Comparison of ENCODE assay signal across 1 cellular context in the genomic region with DNA sequence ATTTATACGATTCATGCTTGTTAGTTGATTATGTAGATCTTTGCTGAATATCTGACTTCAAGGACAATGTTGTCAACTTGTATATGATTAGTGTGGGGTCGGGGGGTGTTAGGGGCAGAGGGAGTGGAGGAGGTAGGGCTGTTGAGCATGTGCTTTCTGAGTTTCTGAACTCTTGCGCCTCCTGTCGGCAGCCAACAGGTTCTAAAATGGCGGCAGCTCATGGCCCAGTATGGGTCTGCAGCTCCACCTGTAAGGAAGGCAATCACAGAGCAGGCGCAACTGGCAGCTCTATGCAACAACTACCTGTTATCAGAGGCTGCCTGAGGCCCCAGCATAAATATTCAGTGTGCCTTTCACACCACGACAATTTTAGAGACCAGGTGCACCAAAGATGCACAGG.
TF ChIP-seq lines count a peak whose summit lies in the region.

No MANE protein-coding gene starts in this region.

TF ChIP-seq in GM23338, 12 proteins besides CTCF, POLR2A, EP300 and RAD21 (continued from another document):
- TF ChIP-seq, protein P1, sequence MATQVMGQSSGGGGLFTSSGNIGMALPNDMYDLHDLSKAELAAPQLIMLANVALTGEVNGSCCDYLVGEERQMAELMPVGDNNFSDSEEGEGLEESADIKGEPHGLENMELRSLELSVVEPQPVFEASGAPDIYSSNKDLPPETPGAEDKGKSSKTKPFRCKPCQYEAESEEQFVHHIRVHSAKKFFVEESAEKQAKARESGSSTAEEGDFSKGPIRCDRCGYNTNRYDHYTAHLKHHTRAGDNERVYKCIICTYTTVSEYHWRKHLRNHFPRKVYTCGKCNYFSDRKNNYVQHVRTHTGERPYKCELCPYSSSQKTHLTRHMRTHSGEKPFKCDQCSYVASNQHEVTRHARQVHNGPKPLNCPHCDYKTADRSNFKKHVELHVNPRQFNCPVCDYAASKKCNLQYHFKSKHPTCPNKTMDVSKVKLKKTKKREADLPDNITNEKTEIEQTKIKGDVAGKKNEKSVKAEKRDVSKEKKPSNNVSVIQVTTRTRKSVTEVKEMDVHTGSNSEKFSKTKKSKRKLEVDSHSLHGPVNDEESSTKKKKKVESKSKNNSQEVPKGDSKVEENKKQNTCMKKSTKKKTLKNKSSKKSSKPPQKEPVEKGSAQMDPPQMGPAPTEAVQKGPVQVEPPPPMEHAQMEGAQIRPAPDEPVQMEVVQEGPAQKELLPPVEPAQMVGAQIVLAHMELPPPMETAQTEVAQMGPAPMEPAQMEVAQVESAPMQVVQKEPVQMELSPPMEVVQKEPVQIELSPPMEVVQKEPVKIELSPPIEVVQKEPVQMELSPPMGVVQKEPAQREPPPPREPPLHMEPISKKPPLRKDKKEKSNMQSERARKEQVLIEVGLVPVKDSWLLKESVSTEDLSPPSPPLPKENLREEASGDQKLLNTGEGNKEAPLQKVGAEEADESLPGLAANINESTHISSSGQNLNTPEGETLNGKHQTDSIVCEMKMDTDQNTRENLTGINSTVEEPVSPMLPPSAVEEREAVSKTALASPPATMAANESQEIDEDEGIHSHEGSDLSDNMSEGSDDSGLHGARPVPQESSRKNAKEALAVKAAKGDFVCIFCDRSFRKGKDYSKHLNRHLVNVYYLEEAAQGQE (IDR thresholded peaks at IDR 0.05; ENCODE audit: unreplicated experiment): no peak
- TF ChIP-seq JUNB (IDR thresholded peaks at IDR 0.05; ENCODE audit: unreplicated experiment) (no peak), CREB1 (CRISPR knock-in tag; IDR thresholded peaks at IDR 0.05; ENCODE audit: low read depth) (no peak), POLR2AphosphoS5 (IDR thresholded peaks at IDR 0.05; ENCODE audit: low read depth) (no peak), NANOG (IDR thresholded peaks at IDR 0.05; ENCODE audit: borderline replicate concordance) (no peak), ZNF114 (CRISPR knock-in tag; IDR thresholded peaks at IDR 0.05) (no peak)
- TF ChIP-seq, protein P2, sequence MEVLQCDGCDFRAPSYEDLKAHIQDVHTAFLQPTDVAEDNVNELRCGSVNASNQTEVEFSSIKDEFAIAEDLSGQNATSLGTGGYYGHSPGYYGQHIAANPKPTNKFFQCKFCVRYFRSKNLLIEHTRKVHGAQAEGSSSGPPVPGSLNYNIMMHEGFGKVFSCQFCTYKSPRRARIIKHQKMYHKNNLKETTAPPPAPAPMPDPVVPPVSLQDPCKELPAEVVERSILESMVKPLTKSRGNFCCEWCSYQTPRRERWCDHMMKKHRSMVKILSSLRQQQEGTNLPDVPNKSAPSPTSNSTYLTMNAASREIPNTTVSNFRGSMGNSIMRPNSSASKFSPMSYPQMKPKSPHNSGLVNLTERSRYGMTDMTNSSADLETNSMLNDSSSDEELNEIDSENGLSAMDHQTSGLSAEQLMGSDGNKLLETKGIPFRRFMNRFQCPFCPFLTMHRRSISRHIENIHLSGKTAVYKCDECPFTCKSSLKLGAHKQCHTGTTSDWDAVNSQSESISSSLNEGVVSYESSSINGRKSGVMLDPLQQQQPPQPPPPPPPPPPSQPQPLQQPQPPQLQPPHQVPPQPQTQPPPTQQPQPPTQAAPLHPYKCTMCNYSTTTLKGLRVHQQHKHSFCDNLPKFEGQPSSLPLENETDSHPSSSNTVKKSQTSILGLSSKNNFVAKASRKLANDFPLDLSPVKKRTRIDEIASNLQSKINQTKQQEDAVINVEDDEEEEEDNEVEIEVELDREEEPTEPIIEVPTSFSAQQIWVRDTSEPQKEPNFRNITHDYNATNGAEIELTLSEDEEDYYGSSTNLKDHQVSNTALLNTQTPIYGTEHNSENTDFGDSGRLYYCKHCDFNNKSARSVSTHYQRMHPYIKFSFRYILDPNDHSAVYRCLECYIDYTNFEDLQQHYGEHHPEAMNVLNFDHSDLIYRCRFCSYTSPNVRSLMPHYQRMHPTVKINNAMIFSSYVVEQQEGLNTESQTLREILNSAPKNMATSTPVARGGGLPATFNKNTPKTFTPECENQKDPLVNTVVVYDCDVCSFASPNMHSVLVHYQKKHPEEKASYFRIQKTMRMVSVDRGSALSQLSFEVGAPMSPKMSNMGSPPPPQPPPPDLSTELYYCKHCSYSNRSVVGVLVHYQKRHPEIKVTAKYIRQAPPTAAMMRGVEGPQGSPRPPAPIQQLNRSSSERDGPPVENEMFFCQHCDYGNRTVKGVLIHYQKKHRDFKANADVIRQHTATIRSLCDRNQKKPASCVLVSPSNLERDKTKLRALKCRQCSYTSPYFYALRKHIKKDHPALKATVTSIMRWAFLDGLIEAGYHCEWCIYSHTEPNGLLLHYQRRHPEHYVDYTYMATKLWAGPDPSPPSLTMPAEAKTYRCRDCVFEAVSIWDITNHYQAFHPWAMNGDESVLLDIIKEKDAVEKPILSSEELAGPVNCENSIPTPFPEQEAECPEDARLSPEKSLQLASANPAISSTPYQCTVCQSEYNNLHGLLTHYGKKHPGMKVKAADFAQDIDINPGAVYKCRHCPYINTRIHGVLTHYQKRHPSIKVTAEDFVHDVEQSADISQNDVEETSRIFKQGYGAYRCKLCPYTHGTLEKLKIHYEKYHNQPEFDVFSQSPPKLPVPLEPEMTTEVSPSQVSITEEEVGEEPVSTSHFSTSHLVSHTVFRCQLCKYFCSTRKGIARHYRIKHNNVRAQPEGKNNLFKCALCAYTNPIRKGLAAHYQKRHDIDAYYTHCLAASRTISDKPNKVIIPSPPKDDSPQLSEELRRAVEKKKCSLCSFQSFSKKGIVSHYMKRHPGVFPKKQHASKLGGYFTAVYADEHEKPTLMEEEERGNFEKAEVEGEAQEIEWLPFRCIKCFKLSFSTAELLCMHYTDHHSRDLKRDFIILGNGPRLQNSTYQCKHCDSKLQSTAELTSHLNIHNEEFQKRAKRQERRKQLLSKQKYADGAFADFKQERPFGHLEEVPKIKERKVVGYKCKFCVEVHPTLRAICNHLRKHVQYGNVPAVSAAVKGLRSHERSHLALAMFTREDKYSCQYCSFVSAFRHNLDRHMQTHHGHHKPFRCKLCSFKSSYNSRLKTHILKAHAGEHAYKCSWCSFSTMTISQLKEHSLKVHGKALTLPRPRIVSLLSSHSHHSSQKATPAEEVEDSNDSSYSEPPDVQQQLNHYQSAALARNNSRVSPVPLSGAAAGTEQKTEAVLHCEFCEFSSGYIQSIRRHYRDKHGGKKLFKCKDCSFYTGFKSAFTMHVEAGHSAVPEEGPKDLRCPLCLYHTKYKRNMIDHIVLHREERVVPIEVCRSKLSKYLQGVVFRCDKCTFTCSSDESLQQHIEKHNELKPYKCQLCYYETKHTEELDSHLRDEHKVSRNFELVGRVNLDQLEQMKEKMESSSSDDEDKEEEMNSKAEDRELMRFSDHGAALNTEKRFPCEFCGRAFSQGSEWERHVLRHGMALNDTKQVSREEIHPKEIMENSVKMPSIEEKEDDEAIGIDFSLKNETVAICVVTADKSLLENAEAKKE (CRISPR knock-in tag; IDR thresholded peaks at IDR 0.05): no peak
